In genomic region chr12:67658486-67658885, GRCh38 we compare ENCODE assay signal across 20 cellular contexts.
"Had no signal": no experiment of that assay in that cellular context is flagged by ENCODE, and none has a peak within 500 bp of the region (broad histone marks: within the 10 kb centered on the region; RNA-seq: fewer than 3 reads in every experiment).

No MANE protein-coding gene starts in this region.

- H3K27me3 ChIP-seq: body of pancreas, foreskin keratinocyte, pancreas, right lobe of liver, thyroid gland had no signal

- H3K4me3 ChIP-seq: body of pancreas, pancreas, right lobe of liver, thyroid gland had no signal

- H3K27ac ChIP-seq: body of pancreas, foreskin keratinocyte, pancreas, right lobe of liver, thyroid gland, VCaP had no signal

- H3K9me3 ChIP-seq: body of pancreas, pancreas, right lobe of liver, thyroid gland had no signal

- H3K4me1 ChIP-seq: body of pancreas, right lobe of liver, thyroid gland had no signal

- DNase-seq: activated CD4-positive, alpha-beta memory T cell treated with anti-CD3 and anti-CD28 coated beads, Interleukin-2, amount 10 ng/mL, durations not matched to agents 7 days and 5 days; activated CD4-positive, alpha-beta T cell treated with anti-CD3 and anti-CD28 coated beads, Interleukin-2, amount 10 ng/mL, durations not matched to agents 24 days and 14 days; activated effector memory CD4-positive, alpha-beta T cell treated with anti-CD3 and anti-CD28 coated beads, Interleukin-2, amount 50 U/mL, for 16 hours; activated naive CD4-positive, alpha-beta T cell treated with anti-CD3 and anti-CD28 coated beads, Interleukin-2, amount 50 U/mL, for 16 hours; anterior cingulate cortex; body of pancreas; caudate nucleus; effector CD4-positive, alpha-beta T cell; foreskin keratinocyte; glutamatergic neuron; hypothalamus; nephron progenitor cell; pancreas; right lobe of liver; stimulated activated CD4-positive, alpha-beta T cell treated with anti-CD3 and anti-CD28 coated beads, Interleukin-4, amount 100 ng/mL, for 24 hours; stimulated activated naive CD8-positive, alpha-beta T cell treated with anti-CD3 and anti-CD28 coated beads, Interleukin-15, Interleukin-2, amounts not matched to agents 100 U/mL and 50 U/mL, for 24 hours; substantia nigra; thyroid gland had no signal

- ATAC-seq: activated CD4-positive, CD25-positive, alpha-beta regulatory T cell treated with anti-CD3 and anti-CD28 coated beads, Interleukin-2, amount 50 U/mL, for 24 hours; body of pancreas; foreskin keratinocyte; pancreas; right lobe of liver; stimulated activated naive CD8-positive, alpha-beta T cell treated with anti-CD3 and anti-CD28 coated beads, Interleukin-15, Interleukin-2, amounts not matched to agents 100 U/mL and 50 U/mL, for 24 hours had no signal
